In the genomic region with DNA sequence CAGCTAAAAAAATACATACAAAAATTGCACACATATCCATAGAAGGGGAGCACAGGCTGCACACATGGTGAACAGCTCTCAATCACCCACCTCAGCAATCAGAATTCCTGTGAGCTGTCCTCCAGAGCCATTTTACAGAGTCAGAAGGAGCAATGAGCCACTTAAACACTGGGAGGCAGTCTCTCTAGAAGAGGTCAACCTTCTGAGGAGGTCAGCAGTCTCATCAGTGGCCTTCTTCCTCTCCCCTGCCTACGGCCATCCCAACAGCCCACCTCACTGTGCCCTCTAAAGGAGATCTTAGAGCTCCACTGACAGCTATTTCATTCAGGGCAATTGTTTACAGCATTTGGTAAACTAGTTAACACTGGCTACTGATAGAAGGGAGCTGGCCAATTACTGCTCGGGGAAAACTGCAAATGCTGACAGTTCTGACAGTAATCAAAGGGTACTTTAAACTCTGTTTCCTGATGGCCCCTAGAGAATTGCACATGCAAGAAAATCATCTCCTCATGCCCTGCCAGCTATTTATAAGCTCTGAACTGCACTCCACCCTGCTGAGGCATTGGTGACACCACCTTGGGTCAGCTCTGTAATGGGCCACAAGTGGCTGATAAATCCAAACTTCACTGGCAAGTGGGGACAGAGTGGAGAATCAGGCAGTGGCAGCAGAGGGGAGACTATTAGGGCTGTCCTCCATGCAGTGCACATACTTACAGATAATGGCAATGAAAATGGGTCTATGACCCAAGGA, we compare ENCODE assay signal across 23 cellular contexts. TPM values are rescaled to one million over a fixed set of nuclear protein-coding genes. Genes with fewer than 3 reads are reported as not detected.
DNase-seq lines count a peak whose midpoint lies in the region; ATAC-seq and TF ChIP-seq lines count a peak whose summit lies in the region.
"Had no signal": no experiment of that assay in that cellular context is flagged by ENCODE, and none has a peak within 500 bp of the region (broad histone marks: within the 10 kb centered on the region; RNA-seq: fewer than 3 reads in every experiment).

No MANE protein-coding gene starts in this region.

- peaks cover 14% of the 10 kb centered on the region for H3K36me3 ChIP-seq in GM23248 (ENCODE audit: low read depth)
- H3K36me3 ChIP-seq in WERI-Rb-1 = no peaks in the 10 kb centered on the region
- H3K36me3 ChIP-seq in transverse colon = no peaks in the 10 kb centered on the region
- H3K36me3 ChIP-seq in psoas muscle (ENCODE audit: insufficient read depth in 1 of 2, low read depth in 1 of 2) = peaks cover 4 to 15% of the 10 kb centered on the region in 2 donors

- DNase-seq in GM23248 = peak; percentile 52
- DNase-seq in WERI-Rb-1 = no peak
- peak; percentile 29 for DNase-seq in iPS-NIHi11 (ENCODE audit: low spot score)
- peak; percentile 16 for DNase-seq in transverse colon
- DNase-seq in psoas muscle = no peak
- no peak for DNase-seq in NCI-H345 (lab: John Stamatoyannopoulos, UW)
- DNase-seq: activated CD8-positive, alpha-beta T cell treated with anti-CD3 and anti-CD28 coated beads, Interleukin-2, amount 10 ng/mL, durations not matched to agents 7 days and 5 days; activated naive CD8-positive, alpha-beta T cell treated with anti-CD3 and anti-CD28 coated beads for 36 hours; brain microvascular endothelial cell; C1 segment of cervical spinal cord; dermis blood vessel endothelial cell; DMS153; gastrocnemius medialis; KBM-7; MV-4-11; NCI-H1930; stimulated activated CD8-positive, alpha-beta memory T cell treated with anti-CD3 and anti-CD28 coated beads, Interleukin-4, amount 100 ng/mL, for 48 hours; testis had no signal

- H3K9ac ChIP-seq in GM23248 = no peak overlapping the region
- H3K9ac ChIP-seq: parathyroid adenoma had no signal

- peak overlapping the region; percentile 4 for H3K4me2 ChIP-seq in GM23248 (ENCODE audit: unreplicated experiment)

- no peak overlapping the region for H2AFZ ChIP-seq in GM23248
- H2AFZ ChIP-seq: parathyroid adenoma had no signal

- TF ChIP-seq POLR2A in transverse colon (IDR thresholded peaks at IDR 0.05) = no peak

- intact Hi-C loops in transverse colon (cut with DNase I; ENCODE audit: low total_unique reads) = no loop called here
- intact Hi-C loops in psoas muscle (cut with DNase I) = no loop called here

- peaks cover 5% of the 10 kb centered on the region; the same call in 1 of the 2 replicates for H3F3A ChIP-seq in GM23248 (ENCODE audit: insufficient read depth)

- H3K4me3 ChIP-seq in GM23248 = no peak overlapping the region
- H3K4me3 ChIP-seq in WERI-Rb-1 (ENCODE audit: low read depth, low read length) = no peak overlapping the region
- no peak overlapping the region for H3K4me3 ChIP-seq in transverse colon
- no peak overlapping the region for H3K4me3 ChIP-seq in psoas muscle
- H3K4me3 ChIP-seq: gastrocnemius medialis, skin epidermis, testis had no signal

- in situ Hi-C loops in GM23248 (cut with MboI) = loop anchor here (10.0 kb wide), 1 partner anchor 422 kb away; no protein-coding TSS in a partner anchor
- in situ Hi-C loops in transverse colon (cut with MboI; ENCODE audit: low pct_ligation_motif_present in 1 of 4, low pct_unique_long_range_greater_than_20kb in 1 of 4, low sequenced_read_pairs in 3 of 4) = loop anchor here in 2 of 4 donors (5.0 to 25.0 kb wide), 2 partner anchors 374 to 379 kb away; no protein-coding TSS in a partner anchor

- no peak for ATAC-seq in psoas muscle
- no peak for ATAC-seq in GM21528 (IDR thresholded peaks at IDR 0.05; ENCODE audit: low FRiP score, unreplicated experiment)
- ATAC-seq: activated CD8-positive, alpha-beta T cell treated with anti-CD3 and anti-CD28 coated beads, Interleukin-2, amount 10 ng/mL, durations not matched to agents 7 days and 5 days; gastrocnemius medialis; left lobe of liver had no signal

- H3K9me3 ChIP-seq in GM23248 (ENCODE audit: low read depth) (no peaks in the 10 kb centered on the region), WERI-Rb-1 (ENCODE audit: severe bottlenecking) (no peaks in the 10 kb centered on the region), transverse colon (no peaks in the 10 kb centered on the region), psoas muscle (no peaks in the 10 kb centered on the region)
- H3K9me3 ChIP-seq: gastrocnemius medialis, testis had no signal

- 60 to 63% methylated on average over 2 of the region's 2 CpGs for WGBS in GM23248 (ENCODE audit: low coverage in 1 of 2, low lambda C conversion rate in 2 of 2, missing lambda C conversion rate in 2 of 2), 2 experiments
- WGBS in transverse colon (ENCODE audit: low coverage in 1 of 2), 2 donors = 74% methylated on average over 2 of the region's 2 CpGs; no CpG with 5 or more reads in 1 of the 2 donors
- 73 to 80% (median 77%) methylated on average over 2 of the region's 2 CpGs for WGBS in psoas muscle, 3 donors

- peaks cover 22% of the 10 kb centered on the region; the same call in 1 of the 2 replicates for H3K79me2 ChIP-seq in GM23248 (ENCODE audit: insufficient read depth)
- H3K79me2 ChIP-seq: parathyroid adenoma had no signal

- TF ChIP-seq EP300 in transverse colon (IDR thresholded peaks at IDR 0.05; ENCODE audit: low read depth) = no peak

- H3K27me3 ChIP-seq in GM23248 (replicated peaks; ENCODE audit: insufficient read depth) (no peaks in the 10 kb centered on the region), WERI-Rb-1 (ENCODE audit: insufficient read depth, low read depth, severe bottlenecking) (no peaks in the 10 kb centered on the region), transverse colon (no peaks in the 10 kb centered on the region), psoas muscle (ENCODE audit: insufficient read depth in 3 of 3, low read length in 2 of 3) (no peaks in the 10 kb centered on the region)
- H3K27me3 ChIP-seq: brain microvascular endothelial cell, gastrocnemius medialis, testis had no signal

- H3K4me1 ChIP-seq in GM23248 (ENCODE audit: insufficient read depth) = peaks cover 7% of the 10 kb centered on the region; the same call in 1 of the 2 replicates
- peaks cover 0 to 15% (median 5%) of the 10 kb centered on the region in 4 donors for H3K4me1 ChIP-seq in transverse colon
- H3K4me1 ChIP-seq in psoas muscle = peaks cover 10% of the 10 kb centered on the region
- H3K4me1 ChIP-seq: parathyroid adenoma had no signal

- TF ChIP-seq CTCF in WERI-Rb-1 (IDR thresholded peaks at IDR 0.05; ENCODE audit: low read depth, low read length) (peak; percentile 35; the same call in 1 of the 2 replicates), transverse colon (IDR thresholded peaks at IDR 0.05) (peak in 1 of 5 experiments; percentile 11), psoas muscle (IDR thresholded peaks at IDR 0.05) (no peak)

- H3K9me2 ChIP-seq in GM23248 (ENCODE audit: insufficient read depth) = no peaks in the 10 kb centered on the region

- no peaks in the 10 kb centered on the region for H4K20me1 ChIP-seq in GM23248 (ENCODE audit: insufficient read depth)

- no peak overlapping the region for H3K27ac ChIP-seq in GM23248
- H3K27ac ChIP-seq in WERI-Rb-1 = no peak overlapping the region
- peak overlapping the region in 1 of 4 donors; percentile 41 for H3K27ac ChIP-seq in transverse colon
- no peak overlapping the region for H3K27ac ChIP-seq in psoas muscle
- H3K27ac ChIP-seq: brain microvascular endothelial cell, epithelial cell of prostate, gastrocnemius medialis, parathyroid adenoma, skin epidermis, testis had no signal

RNA-seq across cellular contexts. Expression of a gene that starts 42.1 kb away (rescaled TPM):
- 321 and 332 TPM in 2 replicates for total RNA-seq in GM23248 (2014; rRNA removed; shearing (Covaris generic))
- 307 and 320 TPM in 2 replicates for polyA plus RNA-seq in GM23248 (2016; fragmentation: Nextera tagmentation; extraction: Ambion mirVana)
- total RNA-seq in transverse colon = 1,000 to 10,000 TPM in 1 of 4 donors, 100 to 1,000 TPM in 3; 365 to 1,069 (median 676) TPM
- 100 to 1,000 TPM; 179 to 215 (median 207) TPM for total RNA-seq in psoas muscle
- polyA plus RNA-seq in psoas muscle = 100 to 1,000 TPM; 146 to 330 (median 210) TPM

Comparison
In these comparisons a context has a peak if more than half of its experiments do, and no peak if none do; other contexts are left out.
1. DNase-seq: peak in GM23248 (single experiment), iPS-NIHi11 (single experiment) and transverse colon (single experiment); none in WERI-Rb-1 (single experiment), psoas muscle (0 of 2) and NCI-H345 (single experiment).